20 cellular contexts compared by ENCODE assay signal in the genomic region with DNA sequence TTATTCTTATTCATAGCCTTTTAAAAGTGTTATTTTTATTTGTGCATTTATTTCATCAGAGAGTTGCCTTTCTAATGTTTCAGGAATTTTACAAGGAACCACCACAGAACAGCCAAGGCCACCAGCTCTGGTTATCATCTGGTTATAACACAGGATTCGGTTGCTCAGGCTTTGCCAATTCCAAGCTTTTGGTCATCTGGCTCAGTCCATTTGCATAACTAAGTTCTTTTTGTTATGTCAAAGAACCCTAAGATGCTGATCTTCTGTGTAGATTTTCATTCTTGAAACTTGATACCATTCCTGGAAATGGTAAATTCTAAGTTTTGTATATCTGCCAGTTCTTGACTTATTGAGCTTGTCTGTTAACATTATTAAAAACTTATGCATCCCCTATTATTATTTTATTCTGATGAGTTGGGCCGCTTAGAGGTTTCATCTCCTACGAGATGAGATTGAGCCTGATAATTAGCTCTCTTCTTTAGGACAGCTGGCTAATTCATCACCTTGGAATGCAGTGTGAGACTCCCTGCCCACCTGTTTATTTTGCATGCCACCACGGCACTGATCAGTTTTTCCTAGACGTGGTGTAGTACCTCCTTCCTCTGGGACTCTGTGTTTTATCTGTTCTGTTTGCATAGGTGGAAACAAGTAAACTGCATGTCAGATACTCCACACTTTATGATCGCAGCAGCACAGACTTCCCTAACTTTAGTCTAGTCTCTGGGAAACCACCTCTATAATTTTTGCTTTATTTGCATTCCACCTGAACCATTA.
A peak's percentile ranks its signal among the peaks of the same experiment; 100 is the strongest.
DNase-seq lines count a peak whose midpoint lies in the region; ATAC-seq and TF ChIP-seq lines count a peak whose summit lies in the region.
"Had no signal": no experiment of that assay in that cellular context is flagged by ENCODE, and none has a peak within 500 bp of the region (broad histone marks: within the 10 kb centered on the region; RNA-seq: fewer than 3 reads in every experiment).

No MANE protein-coding gene starts in this region.

- peak overlapping the region; percentile 25 to 34; a peak in 2 of 5 replicates for H3K4me3 Mint-ChIP-seq in H9
- peak overlapping the region; percentile 35 for H3K4me3 Mint-ChIP-seq in WTC11
- H3K4me3 Mint-ChIP-seq: activated CD4-positive, alpha-beta memory T cell treated with anti-CD3 and anti-CD28 coated beads, Interleukin-2, amount 10 ng/mL, durations not matched to agents 7 days and 5 days; activated naive CD8-positive, alpha-beta T cell treated with anti-CD3 and anti-CD28 coated beads for 36 hours; CD4-positive, alpha-beta memory T cell; effector memory CD8-positive, alpha-beta T cell had no signal

- H3K36me3 ChIP-seq in brain microvascular endothelial cell (replicated peaks) (no peaks in the 10 kb centered on the region), left lung (peaks cover 0 to 39% of the 10 kb centered on the region in 2 donors), trophoblast cell (ENCODE audit: control insufficient read depth in 1 of 2, insufficient read depth in 2 of 2, low read length in 2 of 2) (peaks cover 0 to 2% of the 10 kb centered on the region in 2 experiments)

- no peak overlapping the region for H4K5ac ChIP-seq in H9 (ENCODE audit: insufficient read length, low read depth, low read length)

- H3K23me2 ChIP-seq in H9 (ENCODE audit: insufficient read length, low read depth, low read length, poor library complexity, severe bottlenecking) = no peaks in the 10 kb centered on the region

- in situ Hi-C loops in brain microvascular endothelial cell (cut with HindIII; ENCODE audit: low pct_ligation_motif_present, low sequenced_read_pairs) = no loop called here

- DNase-seq in AG08395 (ENCODE audit: low spot score) (peak; percentile 46), H9 (peak; percentile 65), WTC11 (ENCODE audit: low spot score) (no peak), germinal center (ENCODE audit: low spot score) (peak; percentile 10), brain microvascular endothelial cell (no peak), left lung (no peak), trophoblast cell (no peak)
- no peak for DNase-seq in NK-92 treated with Interleukin-12 subunit alpha and Interleukin-12 subunit beta, amount 100 ng/mL, for 24 hours (lab: John Stamatoyannopoulos, UW)
- DNase-seq: activated CD4-positive, alpha-beta memory T cell treated with anti-CD3 and anti-CD28 coated beads, Interleukin-2, amount 10 ng/mL, durations not matched to agents 7 days and 5 days; activated naive CD8-positive, alpha-beta T cell treated with anti-CD3 and anti-CD28 coated beads for 36 hours; activated T-cell treated with anti-CD3 and anti-CD28 coated beads, Interleukin-2, amount 50 U/mL, for 48 hours; CD4-positive, alpha-beta memory T cell; DND-41; effector memory CD8-positive, alpha-beta T cell; midbrain; NCI-H187 treated with DMSO at 0.1 percent for 48 hours; NCI-H446 treated with DMSO at 0.1 percent for 48 hours had no signal

- H3K4ac ChIP-seq in H9 (ENCODE audit: low read depth, low read length) = no peak overlapping the region
- no peak overlapping the region for H3K4ac ChIP-seq in trophoblast cell (ENCODE audit: low read depth, low read length)

- no peak overlapping the region for H2BK15ac ChIP-seq in H9 (ENCODE audit: low read depth, low read length)

- H3K27ac ChIP-seq in H9 (ENCODE audit: insufficient read length, low read depth, low read length) (peak overlapping the region; percentile 73), brain microvascular endothelial cell (no peak overlapping the region), left lung (no peak overlapping the region), trophoblast cell (ENCODE audit: low read depth, low read length) (no peak overlapping the region)
- H3K27ac ChIP-seq: cardiac muscle cell, PC-9 had no signal

- H3K9ac ChIP-seq in H9 (ENCODE audit: extremely low read depth, insufficient read length, low read length) (no peak overlapping the region), trophoblast cell (ENCODE audit: low read length) (no peak overlapping the region)

- H3K9me3 Mint-ChIP-seq in H9 = peaks cover 7 to 16% of the 10 kb centered on the region in 2 experiments; a peak in 4 of 5 replicates
- H3K9me3 Mint-ChIP-seq in WTC11 = peaks cover 24% of the 10 kb centered on the region
- H3K9me3 Mint-ChIP-seq: activated naive CD8-positive, alpha-beta T cell treated with anti-CD3 and anti-CD28 coated beads for 36 hours had no signal

- H3K4me3 ChIP-seq in brain microvascular endothelial cell (ENCODE audit: low read depth, low read length) (no peak overlapping the region), left lung (no peak overlapping the region), trophoblast cell (ENCODE audit: low read depth, low read length) (no peak overlapping the region)
- H3K4me3 ChIP-seq: cardiac muscle cell, GM12878, PC-9 had no signal

- intact Hi-C loops in left lung (cut with DNase I) = no loop called here

- peaks cover 68 to 69% of the 10 kb centered on the region in 2 experiments for H3K4me1 Mint-ChIP-seq in H9
- peaks cover 71% of the 10 kb centered on the region for H3K4me1 Mint-ChIP-seq in WTC11
- H3K4me1 Mint-ChIP-seq: activated naive CD8-positive, alpha-beta T cell treated with anti-CD3 and anti-CD28 coated beads for 36 hours had no signal

- peak overlapping the region; percentile 44 to 91 (median 84); a peak in 5 of 7 replicates for H3K27ac Mint-ChIP-seq in H9
- H3K27ac Mint-ChIP-seq in WTC11 = peak overlapping the region; percentile 88
- H3K27ac Mint-ChIP-seq: activated CD4-positive, alpha-beta memory T cell treated with anti-CD3 and anti-CD28 coated beads, Interleukin-2, amount 10 ng/mL, durations not matched to agents 7 days and 5 days; activated naive CD8-positive, alpha-beta T cell treated with anti-CD3 and anti-CD28 coated beads for 36 hours had no signal

- WGBS in H9 (ENCODE audit: extremely low coverage, insufficient read length, low lambda C conversion rate) = no CpG with 5 or more reads among the region's 6 CpGs
- no CpG with 5 or more reads among the region's 6 CpGs for WGBS in trophoblast cell (ENCODE audit: extremely low coverage, insufficient coverage, insufficient read length)

- H3K27me3 ChIP-seq in H9 (ENCODE audit: insufficient read depth, low read length) (no peaks in the 10 kb centered on the region), brain microvascular endothelial cell (replicated peaks) (no peaks in the 10 kb centered on the region), left lung (no peaks in the 10 kb centered on the region), trophoblast cell (ENCODE audit: insufficient read depth, low read length) (no peaks in the 10 kb centered on the region)
- H3K27me3 ChIP-seq: cardiac muscle cell had no signal

- H2BK12ac ChIP-seq in H9 (ENCODE audit: insufficient read length, low read depth, low read length) (peak overlapping the region; percentile 47), trophoblast cell (ENCODE audit: low read length) (no peak overlapping the region)

- no peak overlapping the region for H4K91ac ChIP-seq in H9 (ENCODE audit: insufficient read length, low read depth, low read length)
- H4K91ac ChIP-seq in trophoblast cell (ENCODE audit: low read depth, low read length) = no peak overlapping the region

- no peak for TF ChIP-seq CTCF in H9 (conservative IDR thresholded peaks at IDR 0.05)
- TF ChIP-seq CTCF in WTC11 (IDR thresholded peaks at IDR 0.05) = no peak
- TF ChIP-seq CTCF in brain microvascular endothelial cell (IDR thresholded peaks at IDR 0.05; ENCODE audit: low read depth, low read length, missing control alignments) = no peak
- TF ChIP-seq CTCF in left lung (IDR thresholded peaks at IDR 0.05) = no peak

- no peak overlapping the region for H3K56ac ChIP-seq in H9 (ENCODE audit: insufficient read length, low read depth, low read length)

- no peaks in the 10 kb centered on the region for H4K20me1 ChIP-seq in H9 (ENCODE audit: control insufficient read depth, insufficient read depth, insufficient read length)

- H3T11ph ChIP-seq in H9 (ENCODE audit: low read length) = no peak overlapping the region

- H3K9me3 ChIP-seq in H9 (ENCODE audit: control insufficient read depth, low read depth, low read length) = no peaks in the 10 kb centered on the region
- no peaks in the 10 kb centered on the region for H3K9me3 ChIP-seq in left lung
- peaks cover 7% of the 10 kb centered on the region for H3K9me3 ChIP-seq in trophoblast cell (ENCODE audit: insufficient read depth, low read depth, low read length)

- H3K27me3 Mint-ChIP-seq in H9 (ENCODE audit: low read depth) (peaks cover 11% of the 10 kb centered on the region), WTC11 (ENCODE audit: low read depth) (peaks cover 8% of the 10 kb centered on the region)
- H3K27me3 Mint-ChIP-seq: activated CD4-positive, alpha-beta memory T cell treated with anti-CD3 and anti-CD28 coated beads, Interleukin-2, amount 10 ng/mL, durations not matched to agents 7 days and 5 days; activated naive CD8-positive, alpha-beta T cell treated with anti-CD3 and anti-CD28 coated beads for 36 hours; CD4-positive, alpha-beta memory T cell; effector memory CD8-positive, alpha-beta T cell had no signal

- H3K14ac ChIP-seq in H9 (ENCODE audit: insufficient read depth, low read length) (no peak overlapping the region), trophoblast cell (ENCODE audit: low read length) (no peak overlapping the region)

- H3K23ac ChIP-seq in H9 (ENCODE audit: insufficient read length, low read depth, low read length) (no peak overlapping the region), trophoblast cell (ENCODE audit: low read length) (no peak overlapping the region)

- H2AK5ac ChIP-seq in H9 (ENCODE audit: insufficient read length, low read length) (no peak overlapping the region), trophoblast cell (ENCODE audit: low read length) (no peak overlapping the region)

- no peak overlapping the region for H4K12ac ChIP-seq in trophoblast cell (ENCODE audit: low read depth, low read length)

- H4K8ac ChIP-seq in H9 (replicated peaks; ENCODE audit: insufficient read length, low read depth, low read length) = no peak overlapping the region
- no peak overlapping the region for H4K8ac ChIP-seq in trophoblast cell (ENCODE audit: low read depth, low read length)

- H3K79me2 ChIP-seq in H9 (ENCODE audit: insufficient read depth, low read length) = no peaks in the 10 kb centered on the region
- H3K79me2 ChIP-seq in trophoblast cell (ENCODE audit: control insufficient read depth, insufficient read depth, low read length, poor library complexity) = no peaks in the 10 kb centered on the region

- ATAC-seq in WTC11 (peak; percentile 72), left lung (no peak)
- ATAC-seq: effector memory CD8-positive, alpha-beta T cell; GM12878 had no signal

- CTCF ChIA-PET in WTC11 (lab: Charles Lee) = interaction anchor here (1.0 to 1.7 kb wide), 6 partner anchors 16 to 596 kb away, joined by 3 to 6 read pairs (median 4); no protein-coding TSS in a partner anchor

- POLR2A ChIA-PET in WTC11 (lab: Charles Lee) = interaction anchor here (0.5 to 1.3 kb wide), 2 partner anchors 14 to 40 kb away, joined by 3 to 6 read pairs; no protein-coding TSS in a partner anchor

- peak overlapping the region; percentile 49 for H3K4me2 ChIP-seq in H9 (ENCODE audit: insufficient read depth, insufficient read length, low read length)
- no peak overlapping the region for H3K4me2 ChIP-seq in trophoblast cell (ENCODE audit: low read length)
- H3K4me2 ChIP-seq: PC-9 had no signal

- H3K18ac ChIP-seq in H9 (ENCODE audit: insufficient read length, low read depth, low read length) (peak overlapping the region; percentile 64), trophoblast cell (ENCODE audit: low read length) (no peak overlapping the region)

- H2BK120ac ChIP-seq in H9 (ENCODE audit: low read depth, low read length, poor library complexity, severe bottlenecking) (no peak overlapping the region), trophoblast cell (ENCODE audit: insufficient read depth, low read length, poor library complexity) (no peak overlapping the region)

- no peak overlapping the region for H2BK20ac ChIP-seq in H9 (ENCODE audit: low read depth, low read length, poor library complexity, severe bottlenecking)

- H3K4me1 ChIP-seq in H9 (ENCODE audit: insufficient read depth, low read length) (peaks cover 12% of the 10 kb centered on the region), left lung (no peaks in the 10 kb centered on the region), trophoblast cell (ENCODE audit: control insufficient read depth in 1 of 2, insufficient read depth in 2 of 2, low read length in 2 of 2) (peaks cover 5 to 10% of the 10 kb centered on the region in 2 experiments)

- H3K79me1 ChIP-seq in H9 (ENCODE audit: insufficient read depth, low read depth, low read length, poor library complexity, severe bottlenecking) (no peaks in the 10 kb centered on the region), trophoblast cell (ENCODE audit: low read length) (no peaks in the 10 kb centered on the region)

- H2BK5ac ChIP-seq in H9 (ENCODE audit: insufficient read length, low read length) (no peak overlapping the region), trophoblast cell (ENCODE audit: low read depth, low read length, poor library complexity) (no peak overlapping the region)

- peaks cover 23 to 24% (median 24%) of the 10 kb centered on the region in 3 experiments for H3K36me3 Mint-ChIP-seq in H9 (ENCODE audit: insufficient read depth in 1 of 3, low read depth in 3 of 3)
- H3K36me3 Mint-ChIP-seq in WTC11 = peaks cover 23% of the 10 kb centered on the region

- no peak overlapping the region for H2AFZ ChIP-seq in H9 (ENCODE audit: low read length)
- H2AFZ ChIP-seq in trophoblast cell (ENCODE audit: insufficient read depth, low read length, poor library complexity) = no peak overlapping the region
- H2AFZ ChIP-seq: PC-9 had no signal

Comparison
In these comparisons a context has a peak if more than half of its experiments do, and no peak if none do; other contexts are left out.
1. DNase-seq: peak in AG08395 (single experiment), H9 (single experiment) and germinal center (single experiment); none in WTC11 (single experiment), brain microvascular endothelial cell (single experiment), left lung (0 of 2), trophoblast cell (0 of 2) and NK-92 treated with Interleukin-12 subunit alpha and Interleukin-12 subunit beta, amount 100 ng/mL, for 24 hours (single experiment).